ENCODE assay signal across 8 cellular contexts in the genomic region with DNA sequence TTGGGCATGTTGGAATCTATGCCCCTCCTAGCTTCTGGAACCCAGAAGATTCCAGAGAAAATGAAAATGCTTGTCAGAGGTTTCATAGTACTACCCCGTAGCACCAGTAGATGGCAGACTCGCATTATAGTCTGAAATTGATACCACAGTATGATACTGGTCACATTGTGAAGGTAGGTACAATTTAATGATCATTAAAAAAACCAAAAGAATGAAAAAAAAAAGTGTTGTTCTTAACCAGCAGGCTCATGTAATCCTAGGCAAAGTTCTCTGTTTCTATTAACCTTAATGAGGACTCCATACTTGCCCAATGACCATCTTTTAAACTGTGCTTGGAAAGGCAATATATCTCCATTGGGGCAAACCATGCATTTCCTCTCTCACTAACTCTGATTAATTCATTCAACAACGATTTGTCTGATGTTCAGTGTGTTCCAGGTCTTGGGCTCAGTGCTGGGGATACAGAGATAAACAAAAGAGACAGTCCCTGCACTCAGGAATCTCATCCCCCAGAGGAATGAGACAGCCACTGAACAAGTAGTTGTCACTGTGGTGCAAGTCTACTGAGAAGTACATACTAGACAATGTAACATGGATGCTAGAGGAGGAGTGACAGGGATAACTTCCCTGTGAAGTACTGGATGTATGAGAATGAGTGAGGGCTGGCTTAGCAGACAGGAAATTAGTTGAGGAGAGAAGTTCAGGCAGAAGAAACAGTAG.
A peak's percentile ranks its signal among the peaks of the same experiment; 100 is the strongest.
DNase-seq lines count a peak whose midpoint lies in the region; ATAC-seq and TF ChIP-seq lines count a peak whose summit lies in the region.

No MANE protein-coding gene starts in this region.

- 2% methylated on average over 3 of the region's 3 CpGs for WGBS in right lobe of liver (ENCODE audit: insufficient coverage, low coverage, low lambda C conversion rate, missing lambda C conversion rate)

- no peak overlapping the region for H3K4me3 Mint-ChIP-seq in chondrocyte (ENCODE audit: unreplicated experiment)
- no peak overlapping the region for H3K4me3 Mint-ChIP-seq in type B pancreatic cell

- H3K36me3 Mint-ChIP-seq in chondrocyte (ENCODE audit: low read depth) = no peaks in the 10 kb centered on the region
- no peaks in the 10 kb centered on the region for H3K36me3 Mint-ChIP-seq in type B pancreatic cell

- no peaks in the 10 kb centered on the region for H3K36me3 ChIP-seq in right lobe of liver

- H3K9me3 ChIP-seq in right lobe of liver = no peaks in the 10 kb centered on the region

- intact Hi-C loops in right lobe of liver (cut with DNase I) = no loop called here

- H3K4me1 Mint-ChIP-seq in chondrocyte (ENCODE audit: low read depth) (peaks cover 22% of the 10 kb centered on the region), type B pancreatic cell (ENCODE audit: unreplicated experiment) (peaks cover 20% of the 10 kb centered on the region)

- no peak for DNase-seq in AG09319 (ENCODE audit: extremely low read depth, low read depth)
- peak; percentile 31 for DNase-seq in NCI-H2227 treated with DMSO at 0.1 percent for 48 hours (lab: John Stamatoyannopoulos, UW)
- no peak for DNase-seq in chondrocyte (ENCODE audit: low spot score)
- peak in 1 of 3 donors; percentile 55 for DNase-seq in right lobe of liver
- no peak for DNase-seq in type B pancreatic cell (ENCODE audit: extremely low spot score, unreplicated experiment)
- DNase-seq in amniotic stem cell (lab: John Stamatoyannopoulos, UW) = no peak

- TF ChIP-seq POLR2A in right lobe of liver (IDR thresholded peaks at IDR 0.05) = no peak

- peak; percentile 86 for ATAC-seq in GM18502 (IDR thresholded peaks at IDR 0.05; ENCODE audit: poor library complexity, unreplicated experiment)
- peak; percentile 81 for ATAC-seq in HG02884 (IDR thresholded peaks at IDR 0.05; ENCODE audit: unreplicated experiment)
- ATAC-seq in right lobe of liver = peak; percentile 94 to 97 (median 96)

- H3K9me3 Mint-ChIP-seq in chondrocyte (ENCODE audit: low read depth) = no peaks in the 10 kb centered on the region
- peaks cover 14% of the 10 kb centered on the region for H3K9me3 Mint-ChIP-seq in type B pancreatic cell

- no peak overlapping the region for H3K4me3 ChIP-seq in right lobe of liver

- TF ChIP-seq CTCF in AG09319 (IDR thresholded peaks at IDR 0.05; ENCODE audit: low read depth, low read length) = peak; percentile 76
- peak; percentile 96 for TF ChIP-seq CTCF in chondrocyte (IDR thresholded peaks at IDR 0.05)
- peak; percentile 77 to 92 (median 82) for TF ChIP-seq CTCF in right lobe of liver (IDR thresholded peaks at IDR 0.05)
- peak; percentile 91 for TF ChIP-seq CTCF in type B pancreatic cell (conservative IDR thresholded peaks at IDR 0.05)

- no peaks in the 10 kb centered on the region for H3K4me1 ChIP-seq in right lobe of liver

- no peak overlapping the region for H3K27ac ChIP-seq in right lobe of liver

- no peaks in the 10 kb centered on the region for H3K27me3 ChIP-seq in right lobe of liver

- peaks cover 1% of the 10 kb centered on the region for H3K27me3 Mint-ChIP-seq in chondrocyte (ENCODE audit: low read depth)
- H3K27me3 Mint-ChIP-seq in type B pancreatic cell = no peaks in the 10 kb centered on the region

- H3K27ac Mint-ChIP-seq in chondrocyte (ENCODE audit: unreplicated experiment) (no peak overlapping the region), type B pancreatic cell (peak overlapping the region; percentile 16)
